In the genomic region with DNA sequence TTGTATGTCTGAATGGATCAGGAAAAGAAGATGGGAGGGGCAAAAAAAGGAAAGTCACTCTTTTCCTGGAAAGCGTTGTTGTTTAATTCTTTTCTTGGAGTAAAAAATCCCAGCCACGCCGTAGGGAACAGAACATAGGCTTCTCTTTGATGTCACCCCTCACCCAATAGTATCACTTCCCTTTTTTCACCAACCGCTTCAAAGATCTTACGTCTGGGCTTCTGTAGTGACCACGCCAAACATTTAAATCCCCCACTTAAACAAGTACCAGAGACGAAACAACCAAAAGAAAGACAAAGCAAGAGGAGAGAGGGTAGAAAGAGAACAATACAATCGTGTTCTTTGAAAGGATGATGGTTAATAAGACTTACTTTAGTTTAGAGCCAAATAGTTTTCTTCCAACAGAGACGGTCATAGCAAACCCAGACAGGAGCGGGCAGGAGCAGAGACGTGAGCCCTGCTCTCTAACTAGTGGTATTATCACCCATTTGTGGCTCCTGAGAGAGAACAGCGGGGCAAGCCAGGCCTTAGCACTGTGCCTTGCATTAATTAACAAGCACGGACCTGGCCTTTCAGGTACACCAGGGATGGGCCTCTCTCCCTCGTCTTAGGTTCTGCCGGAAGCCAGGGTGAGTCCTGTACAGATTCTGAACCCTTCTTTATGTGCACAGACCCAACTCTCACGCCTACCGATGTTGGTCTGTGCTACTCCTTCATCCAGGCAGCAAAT, we compare ENCODE assay signal across 10 cellular contexts. TPM values are rescaled to one million over a fixed set of nuclear protein-coding genes. Genes with fewer than 3 reads are reported as not detected.
DNase-seq lines count a peak whose midpoint lies in the region; ATAC-seq and TF ChIP-seq lines count a peak whose summit lies in the region.
"Had no signal": no experiment of that assay in that cellular context is flagged by ENCODE, and none has a peak within 500 bp of the region (broad histone marks: within the 10 kb centered on the region; RNA-seq: fewer than 3 reads in every experiment).

No MANE protein-coding gene starts in this region.

- CTCF ChIA-PET in activated naive CD4-positive, alpha-beta T cell treated with anti-CD3 and anti-CD28 coated beads, Interleukin-2, amount 10 ng/mL, durations not matched to agents 7 days and 5 days (lab: Charles Lee), result no interaction called here

- H3K27ac Mint-ChIP-seq in activated naive CD4-positive, alpha-beta T cell treated with anti-CD3 and anti-CD28 coated beads, Interleukin-2, amount 10 ng/mL, durations not matched to agents 7 days and 5 days, result peak overlapping the region; percentile 6
- peak overlapping the region; percentile 68 for H3K27ac Mint-ChIP-seq in stimulated activated naive B cell treated with anti-CD40 and anti-IgM and Interleukin-4, amounts not matched to agents 10 μg/mL and 1 μg/mL and 100 μg/mL, for 72 hours
- no peak overlapping the region for H3K27ac Mint-ChIP-seq in chondrocyte (ENCODE audit: unreplicated experiment)

- peaks cover 15% of the 10 kb centered on the region for H3K36me3 Mint-ChIP-seq in activated naive CD4-positive, alpha-beta T cell treated with anti-CD3 and anti-CD28 coated beads, Interleukin-2, amount 10 ng/mL, durations not matched to agents 7 days and 5 days
- no peaks in the 10 kb centered on the region for H3K36me3 Mint-ChIP-seq in stimulated activated naive B cell treated with anti-CD40 and anti-IgM and Interleukin-4, amounts not matched to agents 10 μg/mL and 1 μg/mL and 100 μg/mL, for 72 hours
- no peaks in the 10 kb centered on the region for H3K36me3 Mint-ChIP-seq in chondrocyte (ENCODE audit: low read depth)

- peak; percentile 63 for ATAC-seq in HG02884 (IDR thresholded peaks at IDR 0.05; ENCODE audit: unreplicated experiment)
- peak; percentile 47 to 57 for ATAC-seq in stimulated activated naive B cell treated with anti-CD40 and anti-IgM and Interleukin-4, amounts not matched to agents 10 μg/mL and 1 μg/mL and 100 μg/mL, for 72 hours (replicated peaks)

- H3K4me1 Mint-ChIP-seq in activated naive CD4-positive, alpha-beta T cell treated with anti-CD3 and anti-CD28 coated beads, Interleukin-2, amount 10 ng/mL, durations not matched to agents 7 days and 5 days, result peaks cover 79% of the 10 kb centered on the region
- H3K4me1 Mint-ChIP-seq in stimulated activated naive B cell treated with anti-CD40 and anti-IgM and Interleukin-4, amounts not matched to agents 10 μg/mL and 1 μg/mL and 100 μg/mL, for 72 hours, result peaks cover 48 to 61% of the 10 kb centered on the region in 2 donors
- peaks cover 10% of the 10 kb centered on the region for H3K4me1 Mint-ChIP-seq in chondrocyte (ENCODE audit: low read depth)

- no peak for TF ChIP-seq CTCF in chondrocyte (IDR thresholded peaks at IDR 0.05)

- peaks cover 4% of the 10 kb centered on the region for H3K9me3 Mint-ChIP-seq in activated naive CD4-positive, alpha-beta T cell treated with anti-CD3 and anti-CD28 coated beads, Interleukin-2, amount 10 ng/mL, durations not matched to agents 7 days and 5 days
- H3K9me3 Mint-ChIP-seq in stimulated activated naive B cell treated with anti-CD40 and anti-IgM and Interleukin-4, amounts not matched to agents 10 μg/mL and 1 μg/mL and 100 μg/mL, for 72 hours, result no peaks in the 10 kb centered on the region
- H3K9me3 Mint-ChIP-seq in chondrocyte (ENCODE audit: low read depth), result no peaks in the 10 kb centered on the region

- H3K27me3 Mint-ChIP-seq in activated naive CD4-positive, alpha-beta T cell treated with anti-CD3 and anti-CD28 coated beads, Interleukin-2, amount 10 ng/mL, durations not matched to agents 7 days and 5 days, result no peaks in the 10 kb centered on the region
- H3K27me3 Mint-ChIP-seq in stimulated activated naive B cell treated with anti-CD40 and anti-IgM and Interleukin-4, amounts not matched to agents 10 μg/mL and 1 μg/mL and 100 μg/mL, for 72 hours, result no peaks in the 10 kb centered on the region
- H3K27me3 Mint-ChIP-seq in chondrocyte (ENCODE audit: low read depth), result no peaks in the 10 kb centered on the region

- no peak overlapping the region for H3K4me3 Mint-ChIP-seq in activated naive CD4-positive, alpha-beta T cell treated with anti-CD3 and anti-CD28 coated beads, Interleukin-2, amount 10 ng/mL, durations not matched to agents 7 days and 5 days
- peak overlapping the region; percentile 33 to 38 for H3K4me3 Mint-ChIP-seq in stimulated activated naive B cell treated with anti-CD40 and anti-IgM and Interleukin-4, amounts not matched to agents 10 μg/mL and 1 μg/mL and 100 μg/mL, for 72 hours
- H3K4me3 Mint-ChIP-seq in chondrocyte (ENCODE audit: unreplicated experiment), result no peak overlapping the region

- no peak for DNase-seq in activated naive CD4-positive, alpha-beta T cell treated with anti-CD3 and anti-CD28 coated beads, Interleukin-2, amount 10 ng/mL, durations not matched to agents 7 days and 5 days
- DNase-seq in activated naive CD4-positive, alpha-beta T cell treated with anti-CD3 and anti-CD28 coated beads, Interleukin-2, amount 50 U/mL, for 16 hours, result no peak
- DNase-seq in NOMO-1 treated with dmso at 0.1 percent for 144 hours (lab: John Stamatoyannopoulos, UW; ENCODE audit: unreplicated experiment) (peak; percentile 92), NCI-H2227 treated with DMSO at 0.1 percent for 48 hours (lab: John Stamatoyannopoulos, UW) (no peak), chondrocyte (ENCODE audit: low spot score) (no peak), SHP77 treated with DMSO at 0.1 percent for 48 hours (lab: John Stamatoyannopoulos, UW) (no peak)
- peak; percentile 48 for DNase-seq in stimulated activated naive B cell treated with anti-CD40 and anti-IgM and Interleukin-4, amounts not matched to agents 10 μg/mL and 1 μg/mL and 100 μg/mL, for 72 hours
- DNase-seq: amniotic stem cell, SHP77 had no signal

RNA-seq across cellular contexts. Expression of gene BCL6, which starts 28.1 kb away (rescaled TPM):
- 45.2 to 46.7 TPM (median 46.0 TPM) in 3 replicates for total RNA-seq in chondrocyte

Comparison
In these comparisons a context has a peak if more than half of its experiments do, and no peak if none do; other contexts are left out.
1. DNase-seq: peak in NOMO-1 treated with dmso at 0.1 percent for 144 hours (single experiment) and stimulated activated naive B cell treated with anti-CD40 and anti-IgM and Interleukin-4, amounts not matched to agents 10 μg/mL and 1 μg/mL and 100 μg/mL, for 72 hours (single experiment); none in activated naive CD4-positive, alpha-beta T cell treated with anti-CD3 and anti-CD28 coated beads, Interleukin-2, amount 10 ng/mL, durations not matched to agents 7 days and 5 days (single experiment), activated naive CD4-positive, alpha-beta T cell treated with anti-CD3 and anti-CD28 coated beads, Interleukin-2, amount 50 U/mL, for 16 hours (single experiment), NCI-H2227 treated with DMSO at 0.1 percent for 48 hours (single experiment), chondrocyte (single experiment) and SHP77 treated with DMSO at 0.1 percent for 48 hours (single experiment).
2. H3K4me3 Mint-ChIP-seq: peak in stimulated activated naive B cell treated with anti-CD40 and anti-IgM and Interleukin-4, amounts not matched to agents 10 μg/mL and 1 μg/mL and 100 μg/mL, for 72 hours (2 of 2); none in activated naive CD4-positive, alpha-beta T cell treated with anti-CD3 and anti-CD28 coated beads, Interleukin-2, amount 10 ng/mL, durations not matched to agents 7 days and 5 days (single experiment) and chondrocyte (single experiment).